ENCODE assay signal across 8 cellular contexts in the genomic region with DNA sequence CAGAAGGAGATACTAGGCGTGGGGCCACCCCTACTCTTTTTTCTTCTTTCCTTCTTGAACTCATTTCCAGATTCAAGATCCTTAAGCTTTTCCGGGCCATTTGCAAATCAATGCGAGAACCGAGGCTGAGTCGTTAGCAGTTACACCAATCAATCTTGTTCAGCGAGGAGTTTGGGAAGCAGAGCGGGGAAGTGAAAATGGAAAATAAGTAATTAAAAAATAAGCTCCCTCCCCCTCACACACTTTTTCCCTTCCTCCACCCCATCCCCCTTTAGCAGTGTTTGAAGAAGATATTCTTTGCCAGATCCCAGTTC. TPM values are rescaled to one million over a fixed set of nuclear protein-coding genes. Genes with fewer than 3 reads are reported as not detected.
DNase-seq lines count a peak whose midpoint lies in the region; ATAC-seq and TF ChIP-seq lines count a peak whose summit lies in the region.

No MANE protein-coding gene starts in this region.

- ATAC-seq in left lung (no peak), GM18867 (IDR thresholded peaks at IDR 0.05; ENCODE audit: unreplicated experiment) (no peak)

- intact Hi-C loops in left lung (cut with DNase I): no loop called here
- intact Hi-C loops in activated T-helper 1 cell treated with anti-CD3 and anti-CD28 coated beads, Interleukin-12 subunit alpha, Interleukin-12 subunit beta, Interleukin-2, Interleukin-4 antibody, amounts not matched to agents 30 ng/mL and 10 ng/mL and 1 ng/mL, durations not matched to agents 14 hours and 24 hours and 36 hours (cut with micrococcal nuclease): loop anchor here (10.0 kb wide), 2 partner anchors 1199 to 1911 kb away; partner anchors contain the start of genes FPGT, LRRIQ3 and ZRANB2

- peak overlapping the region; percentile 39 to 64 for H3K4me3 ChIP-seq in left lung
- H3K4me3 ChIP-seq in tibial nerve: peak overlapping the region; percentile 47 to 68 (median 60)

- TF ChIP-seq POLR2A in tibial nerve (IDR thresholded peaks at IDR 0.05): no peak

- no peak for TF ChIP-seq EP300 in tibial nerve (IDR thresholded peaks at IDR 0.05)

- H3K36me3 ChIP-seq in left lung (no peaks in the 10 kb centered on the region), tibial nerve (no peaks in the 10 kb centered on the region)

- peaks cover 14% of the 10 kb centered on the region for H3K4me1 Mint-ChIP-seq in activated T-helper 1 cell treated with anti-CD3 and anti-CD28 coated beads, Interleukin-12 subunit alpha, Interleukin-12 subunit beta, Interleukin-2, Interleukin-4 antibody, amounts not matched to agents 30 ng/mL and 10 ng/mL and 1 ng/mL, durations not matched to agents 14 hours and 24 hours and 36 hours (ENCODE audit: low read depth)

- no peaks in the 10 kb centered on the region for H3K9me3 Mint-ChIP-seq in activated T-helper 1 cell treated with anti-CD3 and anti-CD28 coated beads, Interleukin-12 subunit alpha, Interleukin-12 subunit beta, Interleukin-2, Interleukin-4 antibody, amounts not matched to agents 30 ng/mL and 10 ng/mL and 1 ng/mL, durations not matched to agents 14 hours and 24 hours and 36 hours

- TF ChIP-seq CTCF in left lung (IDR thresholded peaks at IDR 0.05) (no peak), tibial nerve (IDR thresholded peaks at IDR 0.05) (no peak)

- peaks cover 39% of the 10 kb centered on the region for H3K27me3 Mint-ChIP-seq in activated T-helper 1 cell treated with anti-CD3 and anti-CD28 coated beads, Interleukin-12 subunit alpha, Interleukin-12 subunit beta, Interleukin-2, Interleukin-4 antibody, amounts not matched to agents 30 ng/mL and 10 ng/mL and 1 ng/mL, durations not matched to agents 14 hours and 24 hours and 36 hours (ENCODE audit: insufficient read depth)

- peak overlapping the region; percentile 98 for H3K27ac ChIP-seq in angular gyrus (ENCODE audit: low read depth, low read length)
- peak overlapping the region; percentile 81 to 91 for H3K27ac ChIP-seq in left lung
- peak overlapping the region; percentile 84 to 93 (median 88) for H3K27ac ChIP-seq in tibial nerve

- 0% methylated on average over 7 of the region's 7 CpGs for WGBS in tibial nerve, 2 donors

- H3K27me3 ChIP-seq in left lung (peaks cover 0 to 28% of the 10 kb centered on the region in 2 donors), tibial nerve (no peaks in the 10 kb centered on the region)

- H3K4me3 Mint-ChIP-seq in activated T-helper 1 cell treated with anti-CD3 and anti-CD28 coated beads, Interleukin-12 subunit alpha, Interleukin-12 subunit beta, Interleukin-2, Interleukin-4 antibody, amounts not matched to agents 30 ng/mL and 10 ng/mL and 1 ng/mL, durations not matched to agents 14 hours and 24 hours and 36 hours: no peak overlapping the region

- DNase-seq in SIG-M5 treated with dmso at 0.1 percent for 504 hours (lab: John Stamatoyannopoulos, UW; ENCODE audit: unreplicated experiment): peak; percentile 5
- DNase-seq in SIG-M5 (lab: John Stamatoyannopoulos, UW): no peak
- no peak for DNase-seq in left lung
- DNase-seq in tibial nerve (ENCODE audit: low spot score in 2 of 2): no peak
- DNase-seq in mucosa of gallbladder (ENCODE audit: low spot score): no peak
- DNase-seq in activated T-helper 1 cell treated with anti-CD3 and anti-CD28 coated beads, Interleukin-12 subunit alpha, Interleukin-12 subunit beta, Interleukin-2, Interleukin-4 antibody, amounts not matched to agents 30 ng/mL and 10 ng/mL and 1 ng/mL, durations not matched to agents 14 hours and 24 hours and 36 hours (ENCODE audit: low spot score): no peak

- H3K9me3 ChIP-seq in left lung: no peaks in the 10 kb centered on the region
- no peaks in the 10 kb centered on the region for H3K9me3 ChIP-seq in tibial nerve

- no peak overlapping the region for H3K27ac Mint-ChIP-seq in activated T-helper 1 cell treated with anti-CD3 and anti-CD28 coated beads, Interleukin-12 subunit alpha, Interleukin-12 subunit beta, Interleukin-2, Interleukin-4 antibody, amounts not matched to agents 30 ng/mL and 10 ng/mL and 1 ng/mL, durations not matched to agents 14 hours and 24 hours and 36 hours

- peaks cover 1% of the 10 kb centered on the region for H3K36me3 Mint-ChIP-seq in activated T-helper 1 cell treated with anti-CD3 and anti-CD28 coated beads, Interleukin-12 subunit alpha, Interleukin-12 subunit beta, Interleukin-2, Interleukin-4 antibody, amounts not matched to agents 30 ng/mL and 10 ng/mL and 1 ng/mL, durations not matched to agents 14 hours and 24 hours and 36 hours (ENCODE audit: low read depth)

- H3K4me1 ChIP-seq in left lung (peaks cover 0 to 15% of the 10 kb centered on the region in 2 donors), tibial nerve (peaks cover 0 to 23% (median 2%) of the 10 kb centered on the region in 4 donors)

RNA-seq across cellular contexts. Expression of gene NEGR1, which starts 1.7 kb away (rescaled TPM):
- total RNA-seq in left lung: 1 to 10 TPM; 3.7 to 5.7 TPM
- 10 to 100 TPM; 46.0 to 58.2 (median 52.4) TPM for total RNA-seq in tibial nerve
- 26.9 TPM for total RNA-seq in mucosa of gallbladder
- not detected in 2 replicates for total RNA-seq in activated T-helper 1 cell treated with anti-CD3 and anti-CD28 coated beads, Interleukin-12 subunit alpha, Interleukin-12 subunit beta, Interleukin-2, Interleukin-4 antibody, amounts not matched to agents 30 ng/mL and 10 ng/mL and 1 ng/mL, durations not matched to agents 14 hours and 24 hours and 36 hours
